ENCODE assay signal across 21 cellular contexts in genomic region chr4:122705547-122705946, GRCh38. TPM values are rescaled to one million over a fixed set of nuclear protein-coding genes. Genes with fewer than 3 reads are reported as not detected.
"Had no signal": no experiment of that assay in that cellular context is flagged by ENCODE, and none has a peak within 500 bp of the region (broad histone marks: within the 10 kb centered on the region; RNA-seq: fewer than 3 reads in every experiment).

No MANE protein-coding gene starts in this region.

- H3K9me3 Mint-ChIP-seq: activated B cell treated with CpG ODN at 0.5 μM for 24 hours; central memory CD8-positive, alpha-beta T cell had no signal

- DNase-seq: activated B cell treated with CpG ODN at 0.5 μM for 24 hours; activated CD4-positive, alpha-beta T cell treated with anti-CD3 and anti-CD28 coated beads, Interleukin-2, amount 50 U/mL, for 1 hour; activated gamma-delta T cell treated with Interleukin-2 at 50 U/mL for 16 hours; activated T-cell treated with anti-CD3 and anti-CD28 coated beads, Interleukin-2, amount 50 U/mL, for 1 hour; colonic mucosa; erythroblast; head of caudate nucleus; kidney; midbrain; occipital lobe; posterior cingulate gyrus; spleen; stimulated activated naive CD4-positive, alpha-beta T cell; substantia nigra; SW 1271; tibial artery had no signal

- FAIRE-seq: endometrium, frontal cortex, kidney had no signal

- H3K4me3 Mint-ChIP-seq: activated B cell treated with CpG ODN at 0.5 μM for 24 hours; central memory CD8-positive, alpha-beta T cell had no signal

- H3K27ac Mint-ChIP-seq: activated B cell treated with CpG ODN at 0.5 μM for 24 hours had no signal

- ATAC-seq: left lobe of liver had no signal

- H3K4me1 Mint-ChIP-seq: activated B cell treated with CpG ODN at 0.5 μM for 24 hours had no signal

RNA-seq across cellular contexts. Expression of gene BBS12, which starts 27.0 kb away (rescaled TPM):
- total RNA-seq: ascending aorta had no signal
